In genomic region chr2:38654495-38655381, GRCh38 we compare ENCODE assay signal across 16 cellular contexts. TPM values are rescaled to one million over a fixed set of nuclear protein-coding genes. Genes with fewer than 3 reads are reported as not detected.
DNase-seq lines count a peak whose midpoint lies in the region; ATAC-seq and TF ChIP-seq lines count a peak whose summit lies in the region.
"Had no signal": no experiment of that assay in that cellular context is flagged by ENCODE, and none has a peak within 500 bp of the region (broad histone marks: within the 10 kb centered on the region; RNA-seq: fewer than 3 reads in every experiment).

No MANE protein-coding gene starts in this region.

- no peaks in the 10 kb centered on the region for H3K27me3 ChIP-seq in osteoblast (ENCODE audit: insufficient read depth, low read length)
- H3K27me3 ChIP-seq: dorsolateral prefrontal cortex, pancreas, suprapubic skin had no signal

- no peak overlapping the region for H3K27ac ChIP-seq in osteoblast (ENCODE audit: low read depth, low read length)
- H3K27ac ChIP-seq: dorsolateral prefrontal cortex, pancreas, suprapubic skin had no signal

- peak overlapping the region; percentile 88 for H3K27ac Mint-ChIP-seq in T-helper 1 cell treated with Interleukin-12 subunit alpha and Interleukin-12 subunit beta and Interleukin-4 antibody, amounts not matched to agents 30 μg/mL and 1 μg/mL, for 36 hours
- peak overlapping the region; percentile 84 for H3K27ac Mint-ChIP-seq in activated naive CD8-positive, alpha-beta T cell treated with anti-CD3 and anti-CD28 coated beads, Interleukin-2, amount 50 U/mL, for 24 hours

- H3K36me3 Mint-ChIP-seq in T-helper 1 cell treated with Interleukin-12 subunit alpha and Interleukin-12 subunit beta and Interleukin-4 antibody, amounts not matched to agents 30 μg/mL and 1 μg/mL, for 36 hours (ENCODE audit: low read depth): peaks cover 4% of the 10 kb centered on the region
- H3K36me3 Mint-ChIP-seq in activated naive CD8-positive, alpha-beta T cell treated with anti-CD3 and anti-CD28 coated beads, Interleukin-2, amount 50 U/mL, for 24 hours (ENCODE audit: low read depth): no peaks in the 10 kb centered on the region

- TF ChIP-seq CTCF in osteoblast (IDR thresholded peaks at IDR 0.05; ENCODE audit: extremely low read depth, low read depth, low read length): no peak

- no peak overlapping the region for H3K4me2 ChIP-seq in osteoblast (ENCODE audit: insufficient read depth, low read length)

- no peak for ATAC-seq in activated naive CD8-positive, alpha-beta T cell treated with anti-CD3 and anti-CD28 coated beads, Interleukin-2, amount 50 U/mL, for 24 hours
- no peak for ATAC-seq in GM19351 (IDR thresholded peaks at IDR 0.05; ENCODE audit: unreplicated experiment)
- ATAC-seq: left colon had no signal

- no peak for DNase-seq in T-helper 1 cell
- DNase-seq in MV-4-11 (lab: John Stamatoyannopoulos, UW): peak; percentile 71
- DNase-seq in activated naive CD8-positive, alpha-beta T cell treated with anti-CD3 and anti-CD28 coated beads, Interleukin-2, amount 50 U/mL, for 24 hours: no peak
- peak; percentile 6 for DNase-seq in osteoblast (ENCODE audit: insufficient read length, low spot score, missing footprints)
- no peak for DNase-seq in stimulated activated naive CD4-positive, alpha-beta T cell (lab: John Stamatoyannopoulos, UW)
- no peak for DNase-seq in central memory CD4-positive, alpha-beta T cell
- DNase-seq: 8988T; DMS79 treated with DMSO at 0.1 percent for 48 hours; dorsolateral prefrontal cortex; left colon; pancreas; stimulated activated CD4-positive, alpha-beta T cell treated with anti-CD3 and anti-CD28 coated beads, Interleukin-4, amount 100 ng/mL, for 24 hours had no signal

- no peak overlapping the region for H3K4me3 ChIP-seq in osteoblast (ENCODE audit: insufficient read depth, low read length)
- H3K4me3 ChIP-seq: dorsolateral prefrontal cortex, pancreas, suprapubic skin had no signal

- peaks cover 4% of the 10 kb centered on the region for H3K9me3 Mint-ChIP-seq in T-helper 1 cell treated with Interleukin-12 subunit alpha and Interleukin-12 subunit beta and Interleukin-4 antibody, amounts not matched to agents 30 μg/mL and 1 μg/mL, for 36 hours
- no peaks in the 10 kb centered on the region for H3K9me3 Mint-ChIP-seq in activated naive CD8-positive, alpha-beta T cell treated with anti-CD3 and anti-CD28 coated beads, Interleukin-2, amount 50 U/mL, for 24 hours

- no peaks in the 10 kb centered on the region for H3K27me3 Mint-ChIP-seq in T-helper 1 cell treated with Interleukin-12 subunit alpha and Interleukin-12 subunit beta and Interleukin-4 antibody, amounts not matched to agents 30 μg/mL and 1 μg/mL, for 36 hours (ENCODE audit: low read depth)
- H3K27me3 Mint-ChIP-seq in activated naive CD8-positive, alpha-beta T cell treated with anti-CD3 and anti-CD28 coated beads, Interleukin-2, amount 50 U/mL, for 24 hours: no peaks in the 10 kb centered on the region

- H2AFZ ChIP-seq in osteoblast (ENCODE audit: low read length): no peak overlapping the region

- H3K4me1 Mint-ChIP-seq in T-helper 1 cell treated with Interleukin-12 subunit alpha and Interleukin-12 subunit beta and Interleukin-4 antibody, amounts not matched to agents 30 μg/mL and 1 μg/mL, for 36 hours (ENCODE audit: low read depth): peaks cover 60% of the 10 kb centered on the region
- peaks cover 69% of the 10 kb centered on the region for H3K4me1 Mint-ChIP-seq in activated naive CD8-positive, alpha-beta T cell treated with anti-CD3 and anti-CD28 coated beads, Interleukin-2, amount 50 U/mL, for 24 hours

- no peaks in the 10 kb centered on the region for H3K36me3 ChIP-seq in osteoblast (ENCODE audit: insufficient read depth, low read length)
- H3K36me3 ChIP-seq: pancreas, suprapubic skin had no signal

- H3K79me2 ChIP-seq in osteoblast (ENCODE audit: insufficient read depth, low read length): no peaks in the 10 kb centered on the region

- H4K20me1 ChIP-seq in osteoblast (ENCODE audit: insufficient read depth, low read length): no peaks in the 10 kb centered on the region

- H3K4me3 Mint-ChIP-seq in T-helper 1 cell treated with Interleukin-12 subunit alpha and Interleukin-12 subunit beta and Interleukin-4 antibody, amounts not matched to agents 30 μg/mL and 1 μg/mL, for 36 hours: peak overlapping the region; percentile 28
- peak overlapping the region; percentile 12 for H3K4me3 Mint-ChIP-seq in activated naive CD8-positive, alpha-beta T cell treated with anti-CD3 and anti-CD28 coated beads, Interleukin-2, amount 50 U/mL, for 24 hours

- no peaks in the 10 kb centered on the region for H3K4me1 ChIP-seq in osteoblast (ENCODE audit: insufficient read depth, low read length)

- H3K9me3 ChIP-seq in osteoblast (ENCODE audit: low read depth, low read length): no peaks in the 10 kb centered on the region
- H3K9me3 ChIP-seq: pancreas, suprapubic skin had no signal

RNA-seq across cellular contexts. Expression of gene GALM, which starts 11.2 kb away (rescaled TPM):
- total RNA-seq in osteoblast: 50.7 and 54.2 TPM in 2 replicates
- total RNA-seq: MCF 10A had no signal

RNA-seq across cellular contexts. Expression of gene HNRNPLL, which starts 52.0 kb away (rescaled TPM):
- 46.0 and 53.9 TPM in 2 replicates for total RNA-seq in osteoblast

Comparison
In these comparisons a context has a peak if more than half of its experiments do, and no peak if none do; other contexts are left out.
1. DNase-seq: peak in MV-4-11 (single experiment) and osteoblast (single experiment); none in T-helper 1 cell (0 of 5), activated naive CD8-positive, alpha-beta T cell treated with anti-CD3 and anti-CD28 coated beads, Interleukin-2, amount 50 U/mL, for 24 hours (single experiment), stimulated activated naive CD4-positive, alpha-beta T cell (0 of 6) and central memory CD4-positive, alpha-beta T cell (single experiment).